10 cellular contexts compared by ENCODE assay signal in genomic region chr6:28659250-28659566, GRCh38.
DNase-seq lines count a peak whose midpoint lies in the region; ATAC-seq, FAIRE-seq and TF ChIP-seq lines count a peak whose summit lies in the region.
"Had no signal": no experiment of that assay in that cellular context is flagged by ENCODE, and none has a peak within 500 bp of the region (broad histone marks: within the 10 kb centered on the region; RNA-seq: fewer than 3 reads in every experiment).

No MANE protein-coding gene starts in this region.

- H2BK12ac ChIP-seq in H9 (ENCODE audit: insufficient read length, low read depth, low read length): no peak overlapping the region
- H2BK12ac ChIP-seq in mesenchymal stem cell (ENCODE audit: low read length in 2 of 2): no peak overlapping the region

- no peak for FAIRE-seq in A549 (lab: Jason Lieb, UNC)

- no peak overlapping the region for H3K56ac ChIP-seq in H9 (ENCODE audit: insufficient read length, low read depth, low read length)

- H2BK120ac ChIP-seq in H9 (ENCODE audit: low read depth, low read length, poor library complexity, severe bottlenecking) (no peak overlapping the region), mesenchymal stem cell (ENCODE audit: low read depth, low read length) (no peak overlapping the region)

- no peak overlapping the region for H2AK5ac ChIP-seq in H9 (ENCODE audit: insufficient read length, low read length)
- no peak overlapping the region for H2AK5ac ChIP-seq in mesenchymal stem cell (ENCODE audit: low read length, severe bottlenecking)

- CTCF ChIA-PET in A549 (lab: Yijun Ruan, JAX): no interaction called here
- CTCF ChIA-PET in activated naive CD4-positive, alpha-beta T cell treated with anti-CD3 and anti-CD28 coated beads for 36 hours (lab: Charles Lee): no interaction called here

- no peaks in the 10 kb centered on the region for H3K79me2 ChIP-seq in H9 (ENCODE audit: insufficient read depth, low read length)

- peak overlapping the region; percentile 87 to 93 for H3K4me3 Mint-ChIP-seq in H9
- no peak overlapping the region for H3K4me3 Mint-ChIP-seq in activated naive CD4-positive, alpha-beta T cell treated with anti-CD3 and anti-CD28 coated beads for 36 hours

- H3K27ac Mint-ChIP-seq in H9: no peak overlapping the region
- H3K27ac Mint-ChIP-seq in activated naive CD4-positive, alpha-beta T cell treated with anti-CD3 and anti-CD28 coated beads for 36 hours: no peak overlapping the region
- H3K27ac Mint-ChIP-seq: activated naive CD4-positive, alpha-beta T cell treated with anti-CD3 and anti-CD28 coated beads, Interleukin-2, amount 10 ng/mL, durations not matched to agents 7 days and 5 days had no signal

- in situ Hi-C loops in astrocyte of the cerebellum (cut with HindIII; ENCODE audit: low sequenced_read_pairs): no loop called here

- H3K9me3 ChIP-seq in A549 (no peaks in the 10 kb centered on the region), H9 (ENCODE audit: control insufficient read depth, low read depth, low read length) (no peaks in the 10 kb centered on the region), mesenchymal stem cell (ENCODE audit: control insufficient read depth, low read length) (no peaks in the 10 kb centered on the region)

- no peak overlapping the region for H3T11ph ChIP-seq in H9 (ENCODE audit: low read length)

- H3K4ac ChIP-seq in H9 (ENCODE audit: low read depth, low read length) (no peak overlapping the region), mesenchymal stem cell (ENCODE audit: low read depth in 1 of 2, low read length in 2 of 2) (no peak overlapping the region)

- H3K36me3 Mint-ChIP-seq in H9 (ENCODE audit: insufficient read depth in 1 of 3, low read depth in 3 of 3): no peaks in the 10 kb centered on the region; a peak in 2 of 7 replicates
- no peaks in the 10 kb centered on the region for H3K36me3 Mint-ChIP-seq in activated naive CD4-positive, alpha-beta T cell treated with anti-CD3 and anti-CD28 coated beads for 36 hours (ENCODE audit: low read depth)

- H4K91ac ChIP-seq in H9 (ENCODE audit: insufficient read length, low read depth, low read length) (no peak overlapping the region), mesenchymal stem cell (ENCODE audit: low read length) (no peak overlapping the region)

- no peaks in the 10 kb centered on the region for H3K36me3 ChIP-seq in mesenchymal stem cell (ENCODE audit: control insufficient read depth in 1 of 2, insufficient read depth in 2 of 2, low read depth in 1 of 2, low read length in 2 of 2)

- no peak for TF ChIP-seq EP300 in A549 (IDR thresholded peaks at IDR 0.05)

- peaks cover 6% of the 10 kb centered on the region for H3K23me2 ChIP-seq in H9 (ENCODE audit: insufficient read length, low read depth, low read length, poor library complexity, severe bottlenecking)

- no peak overlapping the region for H4K5ac ChIP-seq in H9 (ENCODE audit: insufficient read length, low read depth, low read length)

- H3K27me3 Mint-ChIP-seq in H9 (ENCODE audit: low read depth): peaks cover 14% of the 10 kb centered on the region
- peaks cover 62% of the 10 kb centered on the region for H3K27me3 Mint-ChIP-seq in activated naive CD4-positive, alpha-beta T cell treated with anti-CD3 and anti-CD28 coated beads for 36 hours (ENCODE audit: low read depth)

- H2BK5ac ChIP-seq in H9 (ENCODE audit: insufficient read length, low read length) (no peak overlapping the region), mesenchymal stem cell (ENCODE audit: low read depth, low read length, poor library complexity, severe bottlenecking) (no peak overlapping the region)

- H4K8ac ChIP-seq in H9 (replicated peaks; ENCODE audit: insufficient read length, low read depth, low read length) (no peak overlapping the region), mesenchymal stem cell (ENCODE audit: low read length) (no peak overlapping the region)

- H3K4me3 ChIP-seq in A549 (peak overlapping the region; percentile 54), astrocyte of the cerebellum (ENCODE audit: low read depth, low read length) (peak overlapping the region; percentile 56), mesenchymal stem cell (ENCODE audit: insufficient read depth in 1 of 2, low read depth in 1 of 2, low read length in 2 of 2) (peak overlapping the region in 1 of 2 experiments; percentile 79)

- H3K4me2 ChIP-seq in A549: peak overlapping the region; percentile 76
- H3K4me2 ChIP-seq in H9 (ENCODE audit: insufficient read depth, insufficient read length, low read length): peak overlapping the region; percentile 76
- peak overlapping the region; percentile 93 for H3K4me2 ChIP-seq in mesenchymal stem cell (ENCODE audit: low read length, poor library complexity, severe bottlenecking)

- WGBS in A549 (ENCODE audit: missing lambda C conversion rate): 62% methylated on average over 2 of the region's 2 CpGs
- no CpG with 5 or more reads among the region's 2 CpGs for WGBS in H9 (ENCODE audit: extremely low coverage, insufficient read length, low lambda C conversion rate)
- 6% methylated on average over 1 of the region's 2 CpGs for WGBS in mesenchymal stem cell

- H3K14ac ChIP-seq in H9 (ENCODE audit: insufficient read depth, low read length) (no peak overlapping the region), mesenchymal stem cell (ENCODE audit: low read length in 2 of 2) (no peak overlapping the region)

- H3K9ac ChIP-seq in H9 (ENCODE audit: extremely low read depth, insufficient read length, low read length): peak overlapping the region; percentile 53
- no peak overlapping the region for H3K9ac ChIP-seq in mesenchymal stem cell (ENCODE audit: low read length)

- no peaks in the 10 kb centered on the region for H4K20me1 ChIP-seq in H9 (ENCODE audit: control insufficient read depth, insufficient read depth, insufficient read length)

- ATAC-seq in A549: no peak
- no peak for ATAC-seq in GM19455 (IDR thresholded peaks at IDR 0.05; ENCODE audit: unreplicated experiment)

- H2BK20ac ChIP-seq in H9 (ENCODE audit: low read depth, low read length, poor library complexity, severe bottlenecking): no peak overlapping the region

- H3K4me1 ChIP-seq in A549: no peaks in the 10 kb centered on the region
- no peaks in the 10 kb centered on the region for H3K4me1 ChIP-seq in H9 (ENCODE audit: insufficient read depth, low read length)
- H3K4me1 ChIP-seq in mesenchymal stem cell (ENCODE audit: control insufficient read depth, insufficient read depth, low read depth, low read length): peaks cover 5% of the 10 kb centered on the region

- peaks cover 14 to 17% of the 10 kb centered on the region in 2 experiments for H3K4me1 Mint-ChIP-seq in H9
- H3K4me1 Mint-ChIP-seq in activated naive CD4-positive, alpha-beta T cell treated with anti-CD3 and anti-CD28 coated beads for 36 hours (ENCODE audit: low read depth): peaks cover 18% of the 10 kb centered on the region

- H2AFZ ChIP-seq in H9 (ENCODE audit: low read length): no peak overlapping the region
- no peak overlapping the region for H2AFZ ChIP-seq in mesenchymal stem cell (ENCODE audit: low read depth, low read length)

- H3K27ac ChIP-seq in A549 (no peak overlapping the region), H9 (ENCODE audit: insufficient read length, low read depth, low read length) (no peak overlapping the region), mesenchymal stem cell (ENCODE audit: low read length, poor library complexity, severe bottlenecking) (no peak overlapping the region)

- TF ChIP-seq RAD21 in A549 (conservative IDR thresholded peaks at IDR 0.05 in 1 of 2, IDR thresholded peaks at IDR 0.05 in 1 of 2): no peak

- POLR2A ChIA-PET in A549 (lab: Yijun Ruan, JAX): no interaction called here

- TF ChIP-seq POLR2A in A549 (IDR thresholded peaks at IDR 0.05; ENCODE audit: low read length): no peak

- peaks cover 2 to 6% of the 10 kb centered on the region in 2 experiments; a peak in 2 of 5 replicates for H3K9me3 Mint-ChIP-seq in H9
- no peaks in the 10 kb centered on the region for H3K9me3 Mint-ChIP-seq in activated naive CD4-positive, alpha-beta T cell treated with anti-CD3 and anti-CD28 coated beads for 36 hours
- H3K9me3 Mint-ChIP-seq: activated naive CD4-positive, alpha-beta T cell treated with anti-CD3 and anti-CD28 coated beads, Interleukin-2, amount 10 ng/mL, durations not matched to agents 7 days and 5 days had no signal

- no peak overlapping the region for H3K18ac ChIP-seq in H9 (ENCODE audit: insufficient read length, low read depth, low read length)
- no peak overlapping the region for H3K18ac ChIP-seq in mesenchymal stem cell (ENCODE audit: low read depth in 1 of 2, low read length in 2 of 2)

- intact Hi-C loops in activated naive CD4-positive, alpha-beta T cell treated with anti-CD3 and anti-CD28 coated beads for 36 hours (cut with micrococcal nuclease): loop anchor here (2.0 kb wide), 1 partner anchor 578 kb away; the partner anchor contains the start of gene ZNF165

- H3K23ac ChIP-seq in H9 (ENCODE audit: insufficient read length, low read depth, low read length) (no peak overlapping the region), mesenchymal stem cell (ENCODE audit: low read length in 2 of 2) (no peak overlapping the region)

- DNase-seq in A549 (ENCODE audit: low read depth in 1 of 2, low spot score in 1 of 2) (no peak), H9 (no peak), astrocyte of the cerebellum (ENCODE audit: low read depth) (no peak), mesenchymal stem cell (no peak)
- DNase-seq in stimulated activated CD4-positive, alpha-beta T cell treated with anti-CD3 and anti-CD28 coated beads, Interleukin-4, amount 100 ng/mL, for 24 hours: no peak
- no peak for DNase-seq in activated CD8-positive, alpha-beta memory T cell treated with anti-CD3 and anti-CD28 coated beads for 24 hours
- no peak for DNase-seq in activated naive CD4-positive, alpha-beta T cell treated with anti-CD3 and anti-CD28 coated beads for 36 hours
- DNase-seq: activated naive CD4-positive, alpha-beta T cell treated with anti-CD3 and anti-CD28 coated beads, Interleukin-2, amount 10 ng/mL, durations not matched to agents 7 days and 5 days; NCI-H1930 had no signal

- no peaks in the 10 kb centered on the region for H3K27me3 ChIP-seq in H9 (ENCODE audit: insufficient read depth, low read length)
- H3K27me3 ChIP-seq in mesenchymal stem cell (ENCODE audit: control insufficient read depth in 1 of 2, insufficient read depth in 1 of 2, low read length in 2 of 2): peaks cover 26 to 28% of the 10 kb centered on the region in 2 experiments

- H2BK15ac ChIP-seq in H9 (ENCODE audit: low read depth, low read length): no peak overlapping the region
- no peak overlapping the region for H2BK15ac ChIP-seq in mesenchymal stem cell (ENCODE audit: low read depth, poor library complexity, severe bottlenecking)

- no peaks in the 10 kb centered on the region for H3K79me1 ChIP-seq in H9 (ENCODE audit: insufficient read depth, low read depth, low read length, poor library complexity, severe bottlenecking)
- no peaks in the 10 kb centered on the region for H3K79me1 ChIP-seq in mesenchymal stem cell (replicated peaks; ENCODE audit: low read length, poor library complexity, severe bottlenecking)

- TF ChIP-seq CTCF in A549 (IDR thresholded peaks at IDR 0.05) (no peak), H9 (conservative IDR thresholded peaks at IDR 0.05) (no peak), astrocyte of the cerebellum (IDR thresholded peaks at IDR 0.05; ENCODE audit: low read depth, low read length, missing control alignments) (no peak)
